In genomic region chr10:75108684-75109458, GRCh38 we compare ENCODE assay signal across 8 cellular contexts. TPM values are rescaled to one million over a fixed set of nuclear protein-coding genes. Genes with fewer than 3 reads are reported as not detected.
DNase-seq lines count a peak whose midpoint lies in the region; ATAC-seq, FAIRE-seq and TF ChIP-seq lines count a peak whose summit lies in the region.

No MANE protein-coding gene starts in this region.

- H3K79me2 ChIP-seq in keratinocyte (ENCODE audit: control insufficient read depth, insufficient read depth, low read length), result peaks cover 16% of the 10 kb centered on the region

- no peak for ATAC-seq in HG02840 (IDR thresholded peaks at IDR 0.05; ENCODE audit: low FRiP score, unreplicated experiment)

- H3K4me2 ChIP-seq in keratinocyte (ENCODE audit: control insufficient read depth, extremely low read depth, insufficient read depth, low read depth, low read length), result no peak overlapping the region

- no peaks in the 10 kb centered on the region for H3K27me3 Mint-ChIP-seq in activated CD4-positive, alpha-beta memory T cell treated with anti-CD3 and anti-CD28 coated beads, Interleukin-2, amount 10 ng/mL, durations not matched to agents 7 days and 5 days

- peaks cover 3% of the 10 kb centered on the region for H3K36me3 Mint-ChIP-seq in activated CD4-positive, alpha-beta memory T cell treated with anti-CD3 and anti-CD28 coated beads, Interleukin-2, amount 10 ng/mL, durations not matched to agents 7 days and 5 days (ENCODE audit: low read depth)

- H2AFZ ChIP-seq in keratinocyte (ENCODE audit: control insufficient read depth, low read length), result peak overlapping the region; percentile 78

- no peak for FAIRE-seq in keratinocyte (lab: Jason Lieb, UNC)

- dilution Hi-C loops in keratinocyte (cut with MboI; ENCODE audit: extremely low pct_ligation_motif_present, low sequenced_read_pairs), result no loop called here

- H3K27ac ChIP-seq in C4-2B (no peak overlapping the region), keratinocyte (ENCODE audit: control insufficient read depth, insufficient read depth, low read length) (no peak overlapping the region)

- peak; percentile 71 for TF ChIP-seq CTCF in C4-2B (conservative IDR thresholded peaks at IDR 0.05)
- peak; percentile 60 to 82 (median 66) for TF ChIP-seq CTCF in keratinocyte (optimal IDR thresholded peaks at IDR 0.05 in 1 of 3, IDR thresholded peaks at IDR 0.05 in 1 of 3, conservative IDR thresholded peaks at IDR 0.05 in 1 of 3; ENCODE audit: extremely low read depth in 1 of 3, insufficient read depth in 2 of 3, low read length in 3 of 3)

- no peaks in the 10 kb centered on the region for H3K36me3 ChIP-seq in keratinocyte (ENCODE audit: control insufficient read depth in 2 of 2, extremely low read depth in 1 of 2, insufficient read depth in 2 of 2, low read length in 2 of 2)

- H3K9ac ChIP-seq in keratinocyte (ENCODE audit: control insufficient read depth, extremely low read depth, insufficient read depth, low read length), result no peak overlapping the region

- peaks cover 37% of the 10 kb centered on the region for H3K4me1 ChIP-seq in keratinocyte (ENCODE audit: control insufficient read depth, extremely low read depth, insufficient read depth, low read length)

- H3K4me3 ChIP-seq in keratinocyte (ENCODE audit: control insufficient read depth in 2 of 3, extremely low read depth in 1 of 3, insufficient read depth in 2 of 3, low read depth in 1 of 3, low read length in 3 of 3), result no peak overlapping the region

- H3K4me3 Mint-ChIP-seq in activated CD4-positive, alpha-beta memory T cell treated with anti-CD3 and anti-CD28 coated beads, Interleukin-2, amount 10 ng/mL, durations not matched to agents 7 days and 5 days, result peak overlapping the region; percentile 36

- DNase-seq in H4 (ENCODE audit: low spot score) (peak; percentile 35), keratinocyte (ENCODE audit: low read depth, low spot score) (no peak), superior temporal gyrus (ENCODE audit: extremely low spot score) (no peak), T-helper 1 cell (no peak), MV-4-11 (lab: John Stamatoyannopoulos, UW) (no peak)
- DNase-seq in activated CD4-positive, alpha-beta memory T cell treated with anti-CD3 and anti-CD28 coated beads, Interleukin-2, amount 10 ng/mL, durations not matched to agents 7 days and 5 days, result no peak

- H4K20me1 ChIP-seq in keratinocyte (ENCODE audit: control insufficient read depth, extremely low read depth, insufficient read depth, low read length), result no peaks in the 10 kb centered on the region

- CTCF ChIA-PET in activated CD4-positive, alpha-beta memory T cell treated with anti-CD3 and anti-CD28 coated beads, Interleukin-2, amount 10 ng/mL, durations not matched to agents 7 days and 5 days (lab: Charles Lee), result interaction anchor here (1.0 to 1.2 kb wide), 2 partner anchors 10 to 12 kb away, joined by 3 to 4 read pairs; a partner anchor contains a TSS

- no peaks in the 10 kb centered on the region for H3K27me3 ChIP-seq in keratinocyte (ENCODE audit: control insufficient read depth, extremely low read depth, insufficient read depth, low read length)

- POLR2A ChIA-PET in activated CD4-positive, alpha-beta memory T cell treated with anti-CD3 and anti-CD28 coated beads, Interleukin-2, amount 10 ng/mL, durations not matched to agents 7 days and 5 days (lab: Charles Lee), result interaction anchor here (1.1 kb wide), 1 partner anchor 125 kb away, joined by 4 read pairs; no protein-coding TSS in a partner anchor

- H3K9me3 Mint-ChIP-seq in activated CD4-positive, alpha-beta memory T cell treated with anti-CD3 and anti-CD28 coated beads, Interleukin-2, amount 10 ng/mL, durations not matched to agents 7 days and 5 days, result no peaks in the 10 kb centered on the region

- no peaks in the 10 kb centered on the region for H3K9me3 ChIP-seq in keratinocyte (ENCODE audit: control insufficient read depth, low read depth, low read length)

- H3K9me1 ChIP-seq in keratinocyte (ENCODE audit: control insufficient read depth, extremely low read depth, insufficient read depth, low read length), result no peaks in the 10 kb centered on the region

- H3K27ac Mint-ChIP-seq in activated CD4-positive, alpha-beta memory T cell treated with anti-CD3 and anti-CD28 coated beads, Interleukin-2, amount 10 ng/mL, durations not matched to agents 7 days and 5 days, result peak overlapping the region; percentile 86

- H3K4me1 Mint-ChIP-seq in activated CD4-positive, alpha-beta memory T cell treated with anti-CD3 and anti-CD28 coated beads, Interleukin-2, amount 10 ng/mL, durations not matched to agents 7 days and 5 days, result peaks cover 36% of the 10 kb centered on the region

RNA-seq across cellular contexts. Expression of gene SAMD8, which starts 2.6 kb away (rescaled TPM):
- total RNA-seq in H4 (2014; rRNA removed; shearing (Covaris generic)), result 10.9 and 11.2 TPM in 2 replicates
- 10 to 100 TPM; 13.9 to 14.1 TPM for total RNA-seq in activated CD4-positive, alpha-beta memory T cell treated with anti-CD3 and anti-CD28 coated beads, Interleukin-2, amount 10 ng/mL, durations not matched to agents 7 days and 5 days
- 16.4 to 33.4 TPM (median 31.7 TPM) in 3 replicates for polyA plus RNA-seq in keratinocyte
- 13.4 TPM for polyA plus RNA-seq in keratinocyte (2011; ENCODE audit: low read depth)
- 10.4 and 23.6 TPM in 2 replicates for polyA plus RNA-seq in keratinocyte (2011; cell fraction: cytosol; rRNA removed)
- 37.7 and 41.1 TPM in 2 replicates for polyA plus RNA-seq in keratinocyte (2011; cell fraction: nucleus; rRNA removed)
- 9.7 and 11.6 TPM in 2 replicates for polyA plus RNA-seq in keratinocyte (2012; ENCODE audit: low replicate concordance)
- polyA minus RNA-seq in keratinocyte, result 20.0 to 60.4 TPM (median 59.8 TPM) in 3 replicates
- polyA minus RNA-seq in keratinocyte (2011; cell fraction: cytosol; rRNA and poly(A)+ RNA removed), result 15.7 TPM
- 26.5 and 72.8 TPM in 2 replicates for polyA minus RNA-seq in keratinocyte (2011; cell fraction: nucleus; rRNA and poly(A)+ RNA removed)
